ENCODE assay signal across 12 cellular contexts in genomic region chr7:47576909-47577255, GRCh38. TPM values are rescaled to one million over a fixed set of nuclear protein-coding genes. Genes with fewer than 3 reads are reported as not detected.
DNase-seq lines count a peak whose midpoint lies in the region; ATAC-seq and TF ChIP-seq lines count a peak whose summit lies in the region.
"Had no signal": no experiment of that assay in that cellular context is flagged by ENCODE, and none has a peak within 500 bp of the region (broad histone marks: within the 10 kb centered on the region; RNA-seq: fewer than 3 reads in every experiment).

No MANE protein-coding gene starts in this region.

- H3K9me3 Mint-ChIP-seq in brain, result peaks cover 0 to 7% (median 0%) of the 10 kb centered on the region in 5 experiments
- H3K9me3 Mint-ChIP-seq in stimulated activated naive B cell treated with anti-CD40 and anti-IgM and Interleukin-4, amounts not matched to agents 10 μg/mL and 1 μg/mL and 100 μg/mL, for 72 hours, result no peaks in the 10 kb centered on the region
- H3K9me3 Mint-ChIP-seq: activated CD4-positive, alpha-beta T cell treated with anti-CD3 and anti-CD28 coated beads, Interleukin-2, amount 10 ng/mL, durations not matched to agents 7 days and 5 days had no signal

- 94 to 96% methylated on average over 12 of the region's 12 CpGs for WGBS in mesodermal cell (ENCODE audit: insufficient coverage in 2 of 2), 2 experiments

- no peaks in the 10 kb centered on the region for H3K9me3 ChIP-seq in HCT116 (ENCODE audit: control insufficient read depth in 1 of 2, insufficient read depth in 1 of 2, low read depth in 1 of 2, low read length in 2 of 2)
- H3K9me3 ChIP-seq in mesodermal cell (ENCODE audit: control insufficient read depth, low read length), result no peaks in the 10 kb centered on the region

- no peak overlapping the region for H2AFZ ChIP-seq in HCT116 (ENCODE audit: low read depth, low read length, poor library complexity, severe bottlenecking)

- H3K4me1 ChIP-seq in HCT116 (ENCODE audit: control insufficient read depth in 1 of 2, insufficient read depth in 2 of 2, low read length in 2 of 2), result peaks cover 52 to 60% of the 10 kb centered on the region in 2 experiments
- H3K4me1 ChIP-seq in mesodermal cell (ENCODE audit: control insufficient read depth, insufficient read depth, low read length, poor library complexity, severe bottlenecking), result peaks cover 17% of the 10 kb centered on the region

- peak overlapping the region in 3 of 5 experiments; percentile 30 to 71 (median 37) for H3K4me3 Mint-ChIP-seq in brain
- peak overlapping the region in 1 of 2 donors; percentile 2 for H3K4me3 Mint-ChIP-seq in stimulated activated naive B cell treated with anti-CD40 and anti-IgM and Interleukin-4, amounts not matched to agents 10 μg/mL and 1 μg/mL and 100 μg/mL, for 72 hours
- H3K4me3 Mint-ChIP-seq: activated CD4-positive, alpha-beta T cell treated with anti-CD3 and anti-CD28 coated beads, Interleukin-2, amount 10 ng/mL, durations not matched to agents 7 days and 5 days; stimulated activated effector memory CD8-positive, alpha-beta T cell treated with anti-CD3 and anti-CD28 coated beads, Interleukin-12 subunit alpha, Interleukin-12 subunit beta, amount 100 ng/mL, for 72 hours had no signal

- H3K36me3 ChIP-seq in HCT116 (ENCODE audit: control insufficient read depth in 1 of 2, insufficient read depth in 2 of 2, low read length in 2 of 2), result no peaks in the 10 kb centered on the region
- peaks cover 16% of the 10 kb centered on the region for H3K36me3 ChIP-seq in mesodermal cell (ENCODE audit: control insufficient read depth, insufficient read depth, low read length)

- peaks cover 85% of the 10 kb centered on the region for H3K4me1 Mint-ChIP-seq in brain
- peaks cover 65 to 95% of the 10 kb centered on the region in 2 donors for H3K4me1 Mint-ChIP-seq in stimulated activated naive B cell treated with anti-CD40 and anti-IgM and Interleukin-4, amounts not matched to agents 10 μg/mL and 1 μg/mL and 100 μg/mL, for 72 hours
- H3K4me1 Mint-ChIP-seq: activated CD4-positive, alpha-beta T cell treated with anti-CD3 and anti-CD28 coated beads, Interleukin-2, amount 10 ng/mL, durations not matched to agents 7 days and 5 days; stimulated activated effector memory CD8-positive, alpha-beta T cell treated with anti-CD3 and anti-CD28 coated beads, Interleukin-12 subunit alpha, Interleukin-12 subunit beta, amount 100 ng/mL, for 72 hours had no signal

- no peak for DNase-seq in HCT116 (ENCODE audit: low read depth, low spot score)
- DNase-seq in stimulated activated naive B cell treated with anti-CD40 and anti-IgM and Interleukin-4, amounts not matched to agents 10 μg/mL and 1 μg/mL and 100 μg/mL, for 72 hours, result no peak
- no peak for DNase-seq in NCI-H1436 (lab: John Stamatoyannopoulos, UW)
- DNase-seq in omental fat pad (ENCODE audit: low spot score), result no peak
- DNase-seq in MV-4-11 (lab: John Stamatoyannopoulos, UW), result no peak
- no peak for DNase-seq in HuH-7 (ENCODE audit: low spot score)
- DNase-seq: activated CD4-positive, alpha-beta T cell treated with anti-CD3 and anti-CD28 coated beads, Interleukin-2, amount 10 ng/mL, durations not matched to agents 7 days and 5 days; NCI-H2227 treated with DMSO at 0.1 percent for 48 hours had no signal

- peak overlapping the region; percentile 62 for H3K4me2 ChIP-seq in HCT116 (ENCODE audit: low read length)

- BruUV-seq in HCT116 (replicated peaks; lab: Mats Ljungman, UMichigan), result no TSS peak

- H3K27me3 Mint-ChIP-seq in brain, result peaks cover 10% of the 10 kb centered on the region
- H3K27me3 Mint-ChIP-seq in stimulated activated naive B cell treated with anti-CD40 and anti-IgM and Interleukin-4, amounts not matched to agents 10 μg/mL and 1 μg/mL and 100 μg/mL, for 72 hours, result peaks cover 4% of the 10 kb centered on the region in 2 donors

- peaks cover 11% of the 10 kb centered on the region for H3K36me3 Mint-ChIP-seq in brain
- H3K36me3 Mint-ChIP-seq in stimulated activated naive B cell treated with anti-CD40 and anti-IgM and Interleukin-4, amounts not matched to agents 10 μg/mL and 1 μg/mL and 100 μg/mL, for 72 hours, result no peaks in the 10 kb centered on the region
- H3K36me3 Mint-ChIP-seq: stimulated activated effector memory CD8-positive, alpha-beta T cell treated with anti-CD3 and anti-CD28 coated beads, Interleukin-12 subunit alpha, Interleukin-12 subunit beta, amount 100 ng/mL, for 72 hours had no signal

- RAD21 ChIA-PET in HCT116 (lab: Charles Lee; ENCODE audit: low non-redundant PET in 1 of 2, low total read pairs in 2 of 2, uncharacterized antibody in 2 of 2, unreplicated experiment in 2 of 2), result no interaction called here

- no peaks in the 10 kb centered on the region for H3K79me2 ChIP-seq in HCT116 (ENCODE audit: insufficient read depth, low read length)

- H3K9ac ChIP-seq in HCT116 (ENCODE audit: low read length), result no peak overlapping the region

- no peaks in the 10 kb centered on the region for H4K20me1 ChIP-seq in HCT116 (ENCODE audit: insufficient read depth)

- no peak for TF ChIP-seq RAD21 in HCT116 (IDR thresholded peaks at IDR 0.05; ENCODE audit: low read depth)

- TF ChIP-seq POLR2A in HCT116 (IDR thresholded peaks at IDR 0.05; ENCODE audit: borderline replicate concordance, extremely low read depth, insufficient read depth, insufficient read length), result no peak

- CTCF ChIA-PET in HCT116 (lab: Charles Lee), result no interaction called here

- ATAC-seq in HCT116 (no peak), omental fat pad (ENCODE audit: low FRiP score) (no peak)
- no peak for ATAC-seq in stimulated activated naive B cell treated with anti-CD40 and anti-IgM and Interleukin-4, amounts not matched to agents 10 μg/mL and 1 μg/mL and 100 μg/mL, for 72 hours (replicated peaks)
- ATAC-seq: activated naive CD4-positive, alpha-beta T cell treated with anti-CD3 and anti-CD28 coated beads, Interleukin-2, amount 50 U/mL, for 72 hours; stimulated activated effector memory CD8-positive, alpha-beta T cell treated with anti-CD3 and anti-CD28 coated beads, Interleukin-12 subunit alpha, Interleukin-12 subunit beta, amount 100 ng/mL, for 72 hours had no signal

- intact Hi-C loops in HCT116 (cut with micrococcal nuclease), result no loop called here

- H3K27ac ChIP-seq in HCT116 (ENCODE audit: low read depth, low read length) (peak overlapping the region; percentile 63), mesodermal cell (ENCODE audit: low read depth, low read length, severe bottlenecking) (peak overlapping the region; percentile 10)

- H3K4me3 ChIP-seq in HCT116 (replicated peaks in 1 of 2; ENCODE audit: low read depth in 1 of 2, low read length in 2 of 2) (no peak overlapping the region), mesodermal cell (ENCODE audit: extremely low read depth, insufficient read depth, low read length, poor library complexity, severe bottlenecking) (no peak overlapping the region)

- no peak for TF ChIP-seq CTCF in HCT116 (IDR thresholded peaks at IDR 0.05 in 2 of 3, conservative IDR thresholded peaks at IDR 0.05 in 1 of 3; ENCODE audit: borderline replicate concordance in 1 of 3, insufficient read depth in 1 of 3, low read depth in 2 of 3, low read length in 2 of 3)
- TF ChIP-seq CTCF in brain (conservative IDR thresholded peaks at IDR 0.05), result no peak
- TF ChIP-seq CTCF in omental fat pad (IDR thresholded peaks at IDR 0.05), result no peak

- H3K9me2 ChIP-seq in HCT116 (ENCODE audit: insufficient read depth), result no peaks in the 10 kb centered on the region

- peak overlapping the region; percentile 1 to 83 (median 30) for H3K27ac Mint-ChIP-seq in brain
- H3K27ac Mint-ChIP-seq in stimulated activated naive B cell treated with anti-CD40 and anti-IgM and Interleukin-4, amounts not matched to agents 10 μg/mL and 1 μg/mL and 100 μg/mL, for 72 hours, result peak overlapping the region; percentile 1
- H3K27ac Mint-ChIP-seq: activated CD4-positive, alpha-beta T cell treated with anti-CD3 and anti-CD28 coated beads, Interleukin-2, amount 10 ng/mL, durations not matched to agents 7 days and 5 days; activated naive CD4-positive, alpha-beta T cell treated with anti-CD3 and anti-CD28 coated beads, Interleukin-2, amount 50 U/mL, for 72 hours; stimulated activated effector memory CD8-positive, alpha-beta T cell treated with anti-CD3 and anti-CD28 coated beads, Interleukin-12 subunit alpha, Interleukin-12 subunit beta, amount 100 ng/mL, for 72 hours had no signal

- POLR2A ChIA-PET in HCT116 (lab: Charles Lee), result no interaction called here

- no peaks in the 10 kb centered on the region for H3K27me3 ChIP-seq in HCT116 (ENCODE audit: insufficient read depth, low read length)

TF ChIP-seq in HCT116, 20 proteins besides CTCF, POLR2A, EP300 and RAD21 (continues in another document):
- TF ChIP-seq ZNF274 (IDR thresholded peaks at IDR 0.05; ENCODE audit: low read depth, low read length) (no peak), SP1 (IDR thresholded peaks at IDR 0.05; ENCODE audit: low read depth) (no peak), REST (IDR thresholded peaks at IDR 0.05; ENCODE audit: low read depth) (no peak), ELF1 (IDR thresholded peaks at IDR 0.05; ENCODE audit: borderline replicate concordance, low read depth) (no peak)

RNA-seq across cellular contexts. Expression of gene TNS3, which starts 5.0 kb away (rescaled TPM):
- total RNA-seq in HCT116 (2021; ENCODE audit: unreplicated experiment) (9.1 TPM), omental fat pad (100 to 1,000 TPM in 2 of 4 donors, 10 to 100 TPM in 2; 70.9 to 112 (median 98.6) TPM)
- polyA plus RNA-seq in HCT116 (2012), result 4.3 and 6.5 TPM in 2 replicates
- polyA plus RNA-seq in brain (ENCODE audit: insufficient read depth, low read depth, low replicate concordance), result 28.1 TPM
- 37.7 TPM for polyA plus RNA-seq in mesodermal cell (2013, experiment 1 of 2)
- polyA plus RNA-seq in mesodermal cell (2013, experiment 2 of 2), result 37.1 TPM
- total RNA-seq: activated CD4-positive, alpha-beta T cell treated with anti-CD3 and anti-CD28 coated beads, Interleukin-2, amount 10 ng/mL, durations not matched to agents 7 days and 5 days had no signal
